Comparison of ENCODE assay signal across 7 cellular contexts in genomic region chr16:66406534-66407368, GRCh38. TPM values are rescaled to one million over a fixed set of nuclear protein-coding genes. Genes with fewer than 3 reads are reported as not detected.
A peak's percentile ranks its signal among the peaks of the same experiment; 100 is the strongest.
DNase-seq lines count a peak whose midpoint lies in the region; ATAC-seq and TF ChIP-seq lines count a peak whose summit lies in the region.

No MANE protein-coding gene starts in this region.

- intact Hi-C loops in colonic mucosa (cut with DNase I) = loop anchor here (5.0 to 10.0 kb wide), 2 partner anchors 196 to 448 kb away; partner anchors contain the start of gene CMTM3

- ATAC-seq in GM18499 (IDR thresholded peaks at IDR 0.05; ENCODE audit: insufficient read depth, unreplicated experiment) = peak; percentile 75
- peak; percentile 71 for ATAC-seq in HG02981 (IDR thresholded peaks at IDR 0.05; ENCODE audit: unreplicated experiment)

- peak; percentile 84 for TF ChIP-seq CTCF in colonic mucosa (IDR thresholded peaks at IDR 0.05)

- H3K9ac ChIP-seq in colonic mucosa (ENCODE audit: low read depth in 2 of 2, low read length in 2 of 2) = peak overlapping the region; percentile 38 to 63

- H3K27me3 ChIP-seq in colonic mucosa = no peaks in the 10 kb centered on the region
- H3K27me3 ChIP-seq in layer of hippocampus (ENCODE audit: control insufficient read depth, insufficient read depth, low read length) = no peaks in the 10 kb centered on the region

- DNase-seq in NCI-H345 (lab: John Stamatoyannopoulos, UW) = peak; percentile 67
- DNase-seq in activated CD4-positive, alpha-beta T cell treated with anti-CD3 and anti-CD28 coated beads for 24 hours (ENCODE audit: low read depth in 2 of 2) = peak; percentile 90 to 91
- DNase-seq in colonic mucosa = peak; percentile 91
- peak; percentile 70 to 89 for DNase-seq in stimulated activated CD4-positive, alpha-beta T cell treated with anti-CD3 and anti-CD28 coated beads, Interleukin-1b, Interleukin-23, amount 100 ng/mL, for 1 hour (ENCODE audit: low read depth in 2 of 2)

- peak overlapping the region; percentile 62 for H3K4me3 ChIP-seq in colonic mucosa

- H3K36me3 ChIP-seq in colonic mucosa = no peaks in the 10 kb centered on the region

- H3K4me1 ChIP-seq in colonic mucosa = peaks cover 5% of the 10 kb centered on the region

- H3K27ac ChIP-seq in colonic mucosa (no peak overlapping the region), layer of hippocampus (ENCODE audit: low read depth, low read length) (peak overlapping the region; percentile 8)

- H3K9me3 ChIP-seq in colonic mucosa = no peaks in the 10 kb centered on the region

RNA-seq across cellular contexts. Expression of gene BEAN1, which starts 20.3 kb away (rescaled TPM):
- total RNA-seq in colonic mucosa = under 1 TPM in 1 of 2 donors, not detected in 1; 0.32 TPM

RNA-seq across cellular contexts. Expression of gene CDH5, which starts 40.3 kb away (rescaled TPM):
- 10 to 100 TPM in 1 of 2 donors, 1 to 10 TPM in 1; 4.4 to 15.2 TPM for total RNA-seq in colonic mucosa
